Comparison of ENCODE assay signal across 13 cellular contexts in the genomic region with DNA sequence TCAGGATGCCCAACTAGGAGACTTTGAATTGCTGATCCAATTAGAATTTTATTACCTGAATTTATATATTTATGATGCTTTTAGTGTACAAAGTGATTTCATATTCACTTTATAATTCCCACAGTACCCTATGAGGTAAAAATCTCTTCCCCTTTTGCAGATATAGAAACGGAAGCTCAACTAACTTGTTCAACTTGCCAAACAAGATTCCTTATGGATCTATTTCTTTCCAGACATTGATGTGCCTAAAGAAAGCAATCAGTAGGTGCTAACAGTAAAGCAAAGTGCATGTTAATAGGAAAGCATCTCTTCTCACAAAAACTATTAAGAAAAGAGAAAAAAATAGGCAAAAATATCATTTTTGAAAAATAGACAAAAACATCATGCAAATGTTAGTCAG.
DNase-seq lines count a peak whose midpoint lies in the region; ATAC-seq and TF ChIP-seq lines count a peak whose summit lies in the region.
"Had no signal": no experiment of that assay in that cellular context is flagged by ENCODE, and none has a peak within 500 bp of the region (broad histone marks: within the 10 kb centered on the region; RNA-seq: fewer than 3 reads in every experiment).

No MANE protein-coding gene starts in this region.

- no peak overlapping the region for H3K9ac ChIP-seq in PC-3 (ENCODE audit: low read length)

- H3K9me3 Mint-ChIP-seq in type B pancreatic cell, result peaks cover 3% of the 10 kb centered on the region
- H3K9me3 Mint-ChIP-seq: GM23338, H9 had no signal

- no peaks in the 10 kb centered on the region for H3K79me2 ChIP-seq in PC-3 (ENCODE audit: low read length)

- peak overlapping the region; percentile 83 for H3K27ac Mint-ChIP-seq in type B pancreatic cell
- H3K27ac Mint-ChIP-seq: CD4-positive, alpha-beta memory T cell; GM23338; H9 had no signal

- peaks cover 11% of the 10 kb centered on the region for H3K4me1 ChIP-seq in PC-3 (ENCODE audit: insufficient read depth, low read length)

- no peaks in the 10 kb centered on the region for H3K27me3 Mint-ChIP-seq in type B pancreatic cell

- no peaks in the 10 kb centered on the region for H3K27me3 ChIP-seq in PC-3 (ENCODE audit: low read length)

- CTCF ChIA-PET in PC-3 (lab: Charles Lee), result no interaction called here

- intact Hi-C loops in PC-3 (cut with micrococcal nuclease), result no loop called here

- H3K4me3 ChIP-seq in PC-3 (ENCODE audit: low read length) (no peak overlapping the region), epithelial cell of esophagus (ENCODE audit: low read length) (no peak overlapping the region)
- H3K4me3 ChIP-seq: GM23338 had no signal

- no peaks in the 10 kb centered on the region for H4K20me1 ChIP-seq in PC-3 (ENCODE audit: low read length)

- no peaks in the 10 kb centered on the region for H3K9me3 ChIP-seq in PC-3 (ENCODE audit: low read length)

- ATAC-seq in PC-3 (no peak), HG03097 (IDR thresholded peaks at IDR 0.05; ENCODE audit: low FRiP score, unreplicated experiment) (no peak), HG02852 (IDR thresholded peaks at IDR 0.05; ENCODE audit: unreplicated experiment) (no peak), omental fat pad (ENCODE audit: low FRiP score) (no peak)

- no peak overlapping the region for H3K4me3 Mint-ChIP-seq in type B pancreatic cell
- H3K4me3 Mint-ChIP-seq: CD4-positive, alpha-beta memory T cell; GM23338; H9 had no signal

- no peaks in the 10 kb centered on the region for H3F3A ChIP-seq in PC-3 (ENCODE audit: low read length, unreplicated experiment)

- peak; percentile 50 for DNase-seq in PC-3
- peak; percentile 45 for DNase-seq in epithelial cell of esophagus (ENCODE audit: low read depth)
- DNase-seq in type B pancreatic cell (ENCODE audit: extremely low spot score, unreplicated experiment), result no peak
- no peak for DNase-seq in omental fat pad (ENCODE audit: low spot score)
- DNase-seq: C1 segment of cervical spinal cord; CD4-positive, alpha-beta memory T cell; COR-L47; DMS153; DND-41; H9 had no signal

- no peak for TF ChIP-seq CTCF in PC-3 (conservative IDR thresholded peaks at IDR 0.05; ENCODE audit: low read depth, low read length)
- TF ChIP-seq CTCF in epithelial cell of esophagus (IDR thresholded peaks at IDR 0.05; ENCODE audit: insufficient read depth, low read depth, low read length, missing control alignments), result no peak
- TF ChIP-seq CTCF in type B pancreatic cell (conservative IDR thresholded peaks at IDR 0.05), result no peak
- TF ChIP-seq CTCF in omental fat pad (IDR thresholded peaks at IDR 0.05), result no peak

- no peaks in the 10 kb centered on the region for H3K9me2 ChIP-seq in PC-3 (replicated peaks; ENCODE audit: low read length)

- H3K36me3 Mint-ChIP-seq in type B pancreatic cell, result no peaks in the 10 kb centered on the region

- POLR2A ChIA-PET in PC-3 (lab: Charles Lee; ENCODE audit: unreplicated experiment), result no interaction called here

- no peaks in the 10 kb centered on the region for H3K36me3 ChIP-seq in PC-3 (ENCODE audit: low read depth, low read length)

- no peak overlapping the region for H2AFZ ChIP-seq in PC-3 (ENCODE audit: low read length)
- H2AFZ ChIP-seq: GM23338 had no signal

- H3K27ac ChIP-seq in PC-3 (ENCODE audit: low read length), result no peak overlapping the region

- H3K4me1 Mint-ChIP-seq in type B pancreatic cell (ENCODE audit: unreplicated experiment), result peaks cover 11% of the 10 kb centered on the region

- no TSS peak for BruUV-seq in PC-3 (replicated peaks; lab: Mats Ljungman, UMichigan)

- no peak overlapping the region; the same call in 1 of the 2 replicates for H3K4me2 ChIP-seq in PC-3 (ENCODE audit: low read length)
- H3K4me2 ChIP-seq: GM23338 had no signal

Comparison
In these comparisons a context has a peak if more than half of its experiments do, and no peak if none do; other contexts are left out.
1. DNase-seq: peak in PC-3 (single experiment) and epithelial cell of esophagus (single experiment); none in type B pancreatic cell (single experiment) and omental fat pad (single experiment).